Comparison of ENCODE assay signal across 8 cellular contexts in genomic region chr1:85307987-85308836, GRCh38. TPM values are rescaled to one million over a fixed set of nuclear protein-coding genes. Genes with fewer than 3 reads are reported as not detected.
DNase-seq lines count a peak whose midpoint lies in the region; ATAC-seq, FAIRE-seq and TF ChIP-seq lines count a peak whose summit lies in the region.

No MANE protein-coding gene starts in this region.

- H3K4me1 Mint-ChIP-seq in naive B cell, result peaks cover 8 to 13% (median 11%) of the 10 kb centered on the region in 3 donors
- H3K4me1 Mint-ChIP-seq in stimulated activated naive B cell treated with anti-CD40 and anti-IgM and Interleukin-4, amounts not matched to agents 10 μg/mL and 1 μg/mL and 100 μg/mL, for 72 hours, result peaks cover 15 to 17% of the 10 kb centered on the region in 2 donors

- H3K9ac ChIP-seq in OCI-LY3 (ENCODE audit: low read length), result peak overlapping the region; percentile 14; the same call in 1 of the 2 replicates

- TF ChIP-seq EP300 in esophagus muscularis mucosa (IDR thresholded peaks at IDR 0.05), result no peak

- no peak overlapping the region for H3K27ac ChIP-seq in OCI-LY3 (ENCODE audit: low read length)
- peak overlapping the region in 1 of 4 donors; percentile 33 for H3K27ac ChIP-seq in esophagus muscularis mucosa (replicated peaks in 1 of 4)

- no peak for TF ChIP-seq POLR2A in esophagus muscularis mucosa (IDR thresholded peaks at IDR 0.05; ENCODE audit: low read depth)

- DNase-seq in DMS 273 treated with DMSO at 0.1 percent for 48 hours (lab: John Stamatoyannopoulos, UW) (peak; percentile 41), HTR-8/SVneo (ENCODE audit: insufficient read length, low spot score) (peak; percentile 66), esophagus muscularis mucosa (ENCODE audit: extremely low spot score) (peak; percentile 95), naive B cell (peak; percentile 63)
- DNase-seq in activated T-cell treated with anti-CD3 and anti-CD28 coated beads, Interleukin-2, amount 50 U/mL, for 1 hour, result peak; percentile 67
- peak; percentile 60 for DNase-seq in stimulated activated naive B cell treated with anti-CD40 and anti-IgM and Interleukin-4, amounts not matched to agents 10 μg/mL and 1 μg/mL and 100 μg/mL, for 72 hours

- H3K27me3 ChIP-seq in OCI-LY3 (ENCODE audit: low read depth, low read length) (peaks cover 20% of the 10 kb centered on the region), esophagus muscularis mucosa (no peaks in the 10 kb centered on the region)

- no peaks in the 10 kb centered on the region for H4K20me1 ChIP-seq in OCI-LY3 (ENCODE audit: insufficient read depth, low read length)

- peaks cover 8% of the 10 kb centered on the region for H3K4me1 ChIP-seq in OCI-LY3 (ENCODE audit: low read length)
- H3K4me1 ChIP-seq in esophagus muscularis mucosa, result peaks cover 5 to 11% (median 9%) of the 10 kb centered on the region in 4 donors

- ATAC-seq in GM21515 (IDR thresholded peaks at IDR 0.05; ENCODE audit: unreplicated experiment) (peak; percentile 95), naive B cell (ENCODE audit: low read depth in 2 of 2) (peak; percentile 95 to 96)
- peak; percentile 92 to 95 for ATAC-seq in stimulated activated naive B cell treated with anti-CD40 and anti-IgM and Interleukin-4, amounts not matched to agents 10 μg/mL and 1 μg/mL and 100 μg/mL, for 72 hours (replicated peaks)

- peak overlapping the region in 1 of 6 donors; percentile 63 for H3K27ac Mint-ChIP-seq in naive B cell
- H3K27ac Mint-ChIP-seq in stimulated activated naive B cell treated with anti-CD40 and anti-IgM and Interleukin-4, amounts not matched to agents 10 μg/mL and 1 μg/mL and 100 μg/mL, for 72 hours, result peak overlapping the region; percentile 25

- WGBS in esophagus muscularis mucosa, result 24% methylated on average over 25 of the region's 27 CpGs

- intact Hi-C loops in esophagus muscularis mucosa (cut with DNase I), result loop anchor here (2.0 to 5.0 kb wide), 3 partner anchors 194 to 385 kb away; partner anchors contain the start of gene CCN1

- no peaks in the 10 kb centered on the region for H3K9me3 Mint-ChIP-seq in naive B cell
- no peaks in the 10 kb centered on the region for H3K9me3 Mint-ChIP-seq in stimulated activated naive B cell treated with anti-CD40 and anti-IgM and Interleukin-4, amounts not matched to agents 10 μg/mL and 1 μg/mL and 100 μg/mL, for 72 hours

- no peak overlapping the region for H2AFZ ChIP-seq in OCI-LY3 (ENCODE audit: low read depth, low read length)

- H3K9me3 ChIP-seq in OCI-LY3 (ENCODE audit: insufficient read depth, low read length) (no peaks in the 10 kb centered on the region), esophagus muscularis mucosa (no peaks in the 10 kb centered on the region)

- peak; percentile 89 for TF ChIP-seq CTCF in OCI-LY3 (IDR thresholded peaks at IDR 0.05; ENCODE audit: low read depth, low read length)
- peak; percentile 94 to 97 (median 97) for TF ChIP-seq CTCF in esophagus muscularis mucosa (IDR thresholded peaks at IDR 0.05)

- H3K27me3 Mint-ChIP-seq in naive B cell, result peaks cover 21 to 25% (median 24%) of the 10 kb centered on the region in 3 donors
- peaks cover 22 to 33% of the 10 kb centered on the region in 2 donors for H3K27me3 Mint-ChIP-seq in stimulated activated naive B cell treated with anti-CD40 and anti-IgM and Interleukin-4, amounts not matched to agents 10 μg/mL and 1 μg/mL and 100 μg/mL, for 72 hours

- peak overlapping the region; percentile 99 for H3K4me2 ChIP-seq in OCI-LY3 (ENCODE audit: low read length)

- peak overlapping the region in 6 of 8 donors; percentile 29 to 66 (median 48) for H3K4me3 Mint-ChIP-seq in naive B cell
- peak overlapping the region; percentile 65 to 73 for H3K4me3 Mint-ChIP-seq in stimulated activated naive B cell treated with anti-CD40 and anti-IgM and Interleukin-4, amounts not matched to agents 10 μg/mL and 1 μg/mL and 100 μg/mL, for 72 hours

- no peaks in the 10 kb centered on the region for H3K36me3 Mint-ChIP-seq in naive B cell
- H3K36me3 Mint-ChIP-seq in stimulated activated naive B cell treated with anti-CD40 and anti-IgM and Interleukin-4, amounts not matched to agents 10 μg/mL and 1 μg/mL and 100 μg/mL, for 72 hours, result no peaks in the 10 kb centered on the region

- peak; percentile 66 for FAIRE-seq in HTR-8/SVneo (lab: Jason Lieb, UNC)

- no peaks in the 10 kb centered on the region for H3K36me3 ChIP-seq in OCI-LY3 (replicated peaks; ENCODE audit: low read depth, low read length)
- H3K36me3 ChIP-seq in esophagus muscularis mucosa, result no peaks in the 10 kb centered on the region

- H3K4me3 ChIP-seq in OCI-LY3 (ENCODE audit: low read length), result peak overlapping the region; percentile 76
- peak overlapping the region in 1 of 4 donors; percentile 2 for H3K4me3 ChIP-seq in esophagus muscularis mucosa

- no peaks in the 10 kb centered on the region for H3K79me2 ChIP-seq in OCI-LY3 (ENCODE audit: low read length)

RNA-seq across cellular contexts. Expression of gene BCL10, which starts 31.8 kb away (rescaled TPM):
- total RNA-seq in esophagus muscularis mucosa, result 10 to 100 TPM in 2 of 4 donors, 1 to 10 TPM in 2; 8.7 to 15.1 (median 10.8) TPM
- polyA plus RNA-seq in naive B cell (ENCODE audit: low read depth in 6 of 6), result 10 to 100 TPM; 48.6 to 83.4 (median 62.4) TPM

RNA-seq across cellular contexts. Expression of gene C1orf52, which starts 48.8 kb away (rescaled TPM):
- total RNA-seq in esophagus muscularis mucosa, result 10 to 100 TPM; 11.2 to 22.4 (median 15.4) TPM
- 10 to 100 TPM; 23.3 to 33.6 (median 27.0) TPM for polyA plus RNA-seq in naive B cell (ENCODE audit: low read depth in 6 of 6)

Comparison
In these comparisons a context has a peak if more than half of its experiments do, and no peak if none do; other contexts are left out.
1. DNase-seq: peak in every context shown above with its lines; median percentile 95 in esophagus muscularis mucosa; 67 in activated T-cell treated with anti-CD3 and anti-CD28 coated beads, Interleukin-2, amount 50 U/mL, for 1 hour; 66 in HTR-8/SVneo; 63 in naive B cell; 60 in stimulated activated naive B cell treated with anti-CD40 and anti-IgM and Interleukin-4, amounts not matched to agents 10 μg/mL and 1 μg/mL and 100 μg/mL, for 72 hours; 41 in DMS 273 treated with DMSO at 0.1 percent for 48 hours.